In the genomic region with DNA sequence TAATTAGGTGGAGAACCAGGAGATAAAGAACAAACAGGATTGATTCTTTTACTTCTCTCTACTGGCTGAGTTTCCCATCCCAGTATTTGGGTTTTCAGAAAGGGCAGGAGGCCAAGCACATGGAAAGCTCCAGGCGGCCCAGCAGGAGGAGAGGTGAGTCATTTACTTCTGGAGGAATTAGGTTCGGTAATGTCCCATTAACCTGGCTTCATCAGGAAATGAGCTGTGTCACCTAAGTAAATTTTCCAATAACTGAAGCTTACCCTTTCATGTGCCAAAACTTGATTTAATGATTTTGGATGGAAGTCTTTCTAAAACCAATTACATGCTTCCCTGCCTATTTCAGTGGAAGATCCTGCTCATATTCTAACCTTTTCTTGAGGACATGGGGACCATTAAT, we compare ENCODE assay signal across 14 cellular contexts.
DNase-seq lines count a peak whose midpoint lies in the region; ATAC-seq, FAIRE-seq and TF ChIP-seq lines count a peak whose summit lies in the region.
"Had no signal": no experiment of that assay in that cellular context is flagged by ENCODE, and none has a peak within 500 bp of the region (broad histone marks: within the 10 kb centered on the region; RNA-seq: fewer than 3 reads in every experiment).

No MANE protein-coding gene starts in this region.

- H3K4me3 ChIP-seq in bronchial epithelial cell (ENCODE audit: low read depth, low read length), result no peak overlapping the region
- no peak overlapping the region for H3K4me3 ChIP-seq in kidney (ENCODE audit: low read length in 2 of 2)
- H3K4me3 ChIP-seq: cardiac muscle cell, heart right ventricle had no signal

- no peak for TF ChIP-seq CTCF in bronchial epithelial cell (IDR thresholded peaks at IDR 0.05; ENCODE audit: insufficient read depth, low read length, severe bottlenecking)
- no peak for TF ChIP-seq CTCF in kidney (IDR thresholded peaks at IDR 0.05; ENCODE audit: borderline replicate concordance, extremely low read depth, insufficient read depth)

- H3K9me3 ChIP-seq in kidney (ENCODE audit: control insufficient read depth in 1 of 2, low read length in 2 of 2), result no peaks in the 10 kb centered on the region
- H3K9me3 ChIP-seq: heart right ventricle had no signal

- H3K36me3 ChIP-seq in bronchial epithelial cell (ENCODE audit: control insufficient read depth, insufficient read depth, low read length), result no peaks in the 10 kb centered on the region
- H3K36me3 ChIP-seq in kidney (ENCODE audit: control insufficient read depth in 1 of 2, insufficient read depth in 2 of 2, low read length in 2 of 2), result no peaks in the 10 kb centered on the region
- H3K36me3 ChIP-seq: cardiac muscle cell, heart right ventricle had no signal

- FAIRE-seq in bronchial epithelial cell (lab: Jason Lieb, UNC), result no peak
- FAIRE-seq in kidney (lab: Jason Lieb, UNC), result peak; percentile 53
- FAIRE-seq: endometrium had no signal

- intact Hi-C loops in kidney (cut with DNase I), result no loop called here

- DNase-seq in DMS79 (lab: John Stamatoyannopoulos, UW), result peak; percentile 63
- DNase-seq in LoVo (ENCODE audit: low spot score), result peak; percentile 59
- peak; percentile 65 for DNase-seq in bronchial epithelial cell (ENCODE audit: low read depth)
- peak; percentile 67 for DNase-seq in kidney
- DNase-seq in NCI-H1048 (lab: John Stamatoyannopoulos, UW), result no peak
- DNase-seq in NCI-H128 (lab: John Stamatoyannopoulos, UW; ENCODE audit: unreplicated experiment), result no peak
- no peak for DNase-seq in amniotic stem cell (lab: John Stamatoyannopoulos, UW)
- DNase-seq: activated naive CD4-positive, alpha-beta T cell; heart right ventricle; NCI-H1105 had no signal

- no peak overlapping the region for H3K9ac ChIP-seq in kidney (ENCODE audit: low read length in 2 of 2)

- H3K4me1 ChIP-seq in kidney (ENCODE audit: control insufficient read depth in 1 of 2, insufficient read depth in 1 of 2, low read depth in 1 of 2, low read length in 2 of 2), result peaks cover 41 to 49% of the 10 kb centered on the region in 2 donors

- H3K27ac ChIP-seq in kidney (ENCODE audit: low read depth in 2 of 2, low read length in 2 of 2), result peak overlapping the region; percentile 30 to 59
- H3K27ac ChIP-seq: cardiac muscle cell, heart right ventricle had no signal

- no peak for ATAC-seq in HG03025 (IDR thresholded peaks at IDR 0.05; ENCODE audit: low FRiP score, unreplicated experiment)
- ATAC-seq: heart right ventricle, left lobe of liver had no signal

- no peaks in the 10 kb centered on the region for H3K27me3 ChIP-seq in bronchial epithelial cell (ENCODE audit: control insufficient read depth, insufficient read depth, low read length)
- H3K27me3 ChIP-seq: cardiac muscle cell, heart right ventricle had no signal

Comparison
In these comparisons a context has a peak if more than half of its experiments do, and no peak if none do; other contexts are left out.
1. DNase-seq: peak in DMS79 (single experiment), LoVo (single experiment), bronchial epithelial cell (single experiment) and kidney (single experiment); none in NCI-H1048 (single experiment), NCI-H128 (single experiment) and amniotic stem cell (single experiment).